38 cellular contexts compared by ENCODE assay signal in genomic region chr10:129904323-129904722, GRCh38. TPM values are rescaled to one million over a fixed set of nuclear protein-coding genes. Genes with fewer than 3 reads are reported as not detected.
"Had no signal": no experiment of that assay in that cellular context is flagged by ENCODE, and none has a peak within 500 bp of the region (broad histone marks: within the 10 kb centered on the region; RNA-seq: fewer than 3 reads in every experiment).

No MANE protein-coding gene starts in this region.

- H3K27me3 ChIP-seq: ascending aorta, body of pancreas, brain microvascular endothelial cell, breast epithelium had no signal

- DNase-seq: activated effector memory CD4-positive, alpha-beta T cell treated with anti-CD3 and anti-CD28 coated beads, Interleukin-2, amount 50 U/mL, for 16 hours; activated effector memory CD4-positive, alpha-beta T cell treated with Interleukin-2 at 50 U/mL for 16 hours; activated gamma-delta T cell; activated gamma-delta T cell treated with Interleukin-2 at 50 U/mL for 16 hours; activated naive CD4-positive, alpha-beta T cell; activated naive CD4-positive, alpha-beta T cell treated with anti-CD3 and anti-CD28 coated beads for 36 hours; activated naive CD4-positive, alpha-beta T cell treated with anti-CD3 and anti-CD28 coated beads, Interleukin-2, amount 10 ng/mL, durations not matched to agents 7 days and 5 days; activated naive CD4-positive, alpha-beta T cell treated with anti-CD3 and anti-CD28 coated beads, Interleukin-2, amount 50 U/mL, for 16 hours; activated naive CD4-positive, alpha-beta T cell treated with Interleukin-2 at 50 U/mL for 16 hours; activated naive CD8-positive, alpha-beta T cell treated with anti-CD3 and anti-CD28 coated beads for 36 hours; activated naive CD8-positive, alpha-beta T cell treated with anti-CD3 and anti-CD28 coated beads, Interleukin-2, amount 10 ng/mL, durations not matched to agents 7 days and 5 days; activated naive CD8-positive, alpha-beta T cell treated with anti-CD3 and anti-CD28 coated beads, Interleukin-2, amount 50 U/mL, for 24 hours; activated T-cell treated with anti-CD3 and anti-CD28 coated beads, Interleukin-2, amount 50 U/mL, for 24 hours; activated T-cell treated with anti-CD3 and anti-CD28 coated beads, Interleukin-2, amount 50 U/mL, for 4 hours; activated T-cell treated with anti-CD3 and anti-CD28 coated beads, Interleukin-2, amount 50 U/mL, for 48 hours; activated T-cell treated with anti-CD3 and anti-CD28 coated beads, Interleukin-2, amount 50 U/mL, for 72 hours; adrenal gland; amniotic stem cell; amygdala; anterior cingulate cortex; aorta; body of pancreas; brain microvascular endothelial cell; caudate nucleus; central memory CD4-positive, alpha-beta T cell; cerebellar nuclear complex had no signal

- H3K9me3 ChIP-seq: adrenal gland, ascending aorta, body of pancreas, breast epithelium had no signal

- H3K4me1 Mint-ChIP-seq: activated naive CD4-positive, alpha-beta T cell treated with anti-CD3 and anti-CD28 coated beads, Interleukin-2, amount 10 ng/mL, durations not matched to agents 7 days and 5 days; activated naive CD4-positive, alpha-beta T cell treated with anti-CD3 and anti-CD28 coated beads, Interleukin-2, amount 50 U/mL, for 24 hours; activated naive CD8-positive, alpha-beta T cell treated with anti-CD3 and anti-CD28 coated beads for 36 hours; activated naive CD8-positive, alpha-beta T cell treated with anti-CD3 and anti-CD28 coated beads, Interleukin-2, amount 10 ng/mL, durations not matched to agents 7 days and 5 days; activated naive CD8-positive, alpha-beta T cell treated with anti-CD3 and anti-CD28 coated beads, Interleukin-2, amount 50 U/mL, for 24 hours; activated T-helper 17 cell treated with anti-CD3 and anti-CD28 coated beads, Interleukin-2, amount 50 U/mL, for 72 hours; central memory CD8-positive, alpha-beta T cell had no signal

- H3K4me1 ChIP-seq: adrenal gland, ascending aorta, body of pancreas, breast epithelium had no signal

- H3K27ac Mint-ChIP-seq: activated naive CD4-positive, alpha-beta T cell treated with anti-CD3 and anti-CD28 coated beads for 36 hours; activated naive CD4-positive, alpha-beta T cell treated with anti-CD3 and anti-CD28 coated beads, Interleukin-2, amount 10 ng/mL, durations not matched to agents 7 days and 5 days; activated naive CD4-positive, alpha-beta T cell treated with anti-CD3 and anti-CD28 coated beads, Interleukin-2, amount 50 U/mL, for 24 hours; activated naive CD4-positive, alpha-beta T cell treated with anti-CD3 and anti-CD28 coated beads, Interleukin-2, amount 50 U/mL, for 72 hours; activated naive CD8-positive, alpha-beta T cell; activated naive CD8-positive, alpha-beta T cell treated with anti-CD3 and anti-CD28 coated beads for 36 hours; activated naive CD8-positive, alpha-beta T cell treated with anti-CD3 and anti-CD28 coated beads, Interleukin-2, amount 10 ng/mL, durations not matched to agents 7 days and 5 days; activated naive CD8-positive, alpha-beta T cell treated with anti-CD3 and anti-CD28 coated beads, Interleukin-2, amount 50 U/mL, for 24 hours; activated T-cell treated with anti-CD3 and anti-CD28 coated beads, Interleukin-2, amount 50 U/mL, for 24 hours; activated T-cell treated with anti-CD3 and anti-CD28 coated beads, Interleukin-2, amount 50 U/mL, for 72 hours; activated T-helper 1 cell treated with anti-CD3 and anti-CD28 coated beads, Interleukin-12 subunit alpha, Interleukin-12 subunit beta, Interleukin-2, Interleukin-4 antibody, amounts not matched to agents 30 ng/mL and 10 ng/mL and 1 ng/mL, durations not matched to agents 14 hours and 24 hours and 36 hours; activated T-helper 17 cell treated with anti-CD3 and anti-CD28 coated beads, Interleukin-2, amount 50 U/mL, for 72 hours; activated T-helper 2 cell treated with anti-CD3 and anti-CD28 coated beads, Interferon-gamma antibody, Interleukin-2, Interleukin-4, amounts not matched to agents 10 μg/mL and 5 μg/mL and 100 μg/mL, durations not matched to agents 14 hours and 24 hours and 36 hours; brain had no signal

- H3K27ac ChIP-seq: adrenal gland, ascending aorta, body of pancreas, brain microvascular endothelial cell, breast epithelium, cardiac muscle cell had no signal

- H3K27me3 Mint-ChIP-seq: activated naive CD4-positive, alpha-beta T cell treated with anti-CD3 and anti-CD28 coated beads, Interleukin-2, amount 10 ng/mL, durations not matched to agents 7 days and 5 days had no signal

- H3K36me3 Mint-ChIP-seq: activated naive CD4-positive, alpha-beta T cell treated with anti-CD3 and anti-CD28 coated beads, Interleukin-2, amount 10 ng/mL, durations not matched to agents 7 days and 5 days; activated naive CD4-positive, alpha-beta T cell treated with anti-CD3 and anti-CD28 coated beads, Interleukin-2, amount 50 U/mL, for 24 hours; activated naive CD4-positive, alpha-beta T cell treated with anti-CD3 and anti-CD28 coated beads, Interleukin-2, amount 50 U/mL, for 72 hours; activated naive CD8-positive, alpha-beta T cell; activated naive CD8-positive, alpha-beta T cell treated with anti-CD3 and anti-CD28 coated beads for 36 hours; activated naive CD8-positive, alpha-beta T cell treated with anti-CD3 and anti-CD28 coated beads, Interleukin-2, amount 10 ng/mL, durations not matched to agents 7 days and 5 days had no signal

- H3K4me3 ChIP-seq: adrenal gland, ascending aorta, body of pancreas, breast epithelium, cardiac muscle cell had no signal

- H3K4me3 Mint-ChIP-seq: activated naive CD4-positive, alpha-beta T cell treated with anti-CD3 and anti-CD28 coated beads for 36 hours; activated naive CD4-positive, alpha-beta T cell treated with anti-CD3 and anti-CD28 coated beads, Interleukin-2, amount 10 ng/mL, durations not matched to agents 7 days and 5 days; activated naive CD4-positive, alpha-beta T cell treated with anti-CD3 and anti-CD28 coated beads, Interleukin-2, amount 50 U/mL, for 24 hours; activated naive CD8-positive, alpha-beta T cell; activated naive CD8-positive, alpha-beta T cell treated with anti-CD3 and anti-CD28 coated beads for 36 hours; activated naive CD8-positive, alpha-beta T cell treated with anti-CD3 and anti-CD28 coated beads, Interleukin-2, amount 10 ng/mL, durations not matched to agents 7 days and 5 days; activated naive CD8-positive, alpha-beta T cell treated with anti-CD3 and anti-CD28 coated beads, Interleukin-2, amount 50 U/mL, for 24 hours; activated T-cell treated with anti-CD3 and anti-CD28 coated beads, Interleukin-2, amount 50 U/mL, for 24 hours; activated T-cell treated with anti-CD3 and anti-CD28 coated beads, Interleukin-2, amount 50 U/mL, for 4 hours; activated T-cell treated with anti-CD3 and anti-CD28 coated beads, Interleukin-2, amount 50 U/mL, for 72 hours; activated T-helper 1 cell treated with anti-CD3 and anti-CD28 coated beads, Interleukin-12 subunit alpha, Interleukin-12 subunit beta, Interleukin-2, Interleukin-4 antibody, amounts not matched to agents 30 ng/mL and 10 ng/mL and 1 ng/mL, durations not matched to agents 14 hours and 24 hours and 36 hours; activated T-helper 17 cell treated with anti-CD3 and anti-CD28 coated beads, Interleukin-2, amount 50 U/mL, for 72 hours; brain; central memory CD8-positive, alpha-beta T cell had no signal

- ATAC-seq: activated naive CD4-positive, alpha-beta T cell treated with anti-CD3 and anti-CD28 coated beads, Interleukin-2, amount 50 U/mL, for 72 hours; activated naive CD8-positive, alpha-beta T cell treated with anti-CD3 and anti-CD28 coated beads, Interleukin-2, amount 50 U/mL, for 24 hours; activated T-cell treated with anti-CD3 and anti-CD28 coated beads, Interleukin-2, amount 50 U/mL, for 4 hours; activated T-cell treated with anti-CD3 and anti-CD28 coated beads, Interleukin-2, amount 50 U/mL, for 72 hours; activated T-helper 17 cell treated with anti-CD3 and anti-CD28 coated beads, Interleukin-2, amount 50 U/mL, for 72 hours; body of pancreas had no signal

- H3K9me3 Mint-ChIP-seq: activated naive CD4-positive, alpha-beta T cell treated with anti-CD3 and anti-CD28 coated beads for 36 hours; activated naive CD4-positive, alpha-beta T cell treated with anti-CD3 and anti-CD28 coated beads, Interleukin-2, amount 10 ng/mL, durations not matched to agents 7 days and 5 days; activated naive CD4-positive, alpha-beta T cell treated with anti-CD3 and anti-CD28 coated beads, Interleukin-2, amount 50 U/mL, for 24 hours; activated naive CD4-positive, alpha-beta T cell treated with anti-CD3 and anti-CD28 coated beads, Interleukin-2, amount 50 U/mL, for 72 hours; activated naive CD8-positive, alpha-beta T cell treated with anti-CD3 and anti-CD28 coated beads for 36 hours; activated naive CD8-positive, alpha-beta T cell treated with anti-CD3 and anti-CD28 coated beads, Interleukin-2, amount 10 ng/mL, durations not matched to agents 7 days and 5 days; activated naive CD8-positive, alpha-beta T cell treated with anti-CD3 and anti-CD28 coated beads, Interleukin-2, amount 50 U/mL, for 24 hours; activated T-cell treated with anti-CD3 and anti-CD28 coated beads, Interleukin-2, amount 50 U/mL, for 24 hours; activated T-cell treated with anti-CD3 and anti-CD28 coated beads, Interleukin-2, amount 50 U/mL, for 4 hours; activated T-cell treated with anti-CD3 and anti-CD28 coated beads, Interleukin-2, amount 50 U/mL, for 72 hours; activated T-helper 1 cell treated with anti-CD3 and anti-CD28 coated beads, Interleukin-12 subunit alpha, Interleukin-12 subunit beta, Interleukin-2, Interleukin-4 antibody, amounts not matched to agents 30 ng/mL and 10 ng/mL and 1 ng/mL, durations not matched to agents 14 hours and 24 hours and 36 hours; activated T-helper 17 cell treated with anti-CD3 and anti-CD28 coated beads, Interleukin-2, amount 50 U/mL, for 72 hours; activated T-helper 2 cell treated with anti-CD3 and anti-CD28 coated beads, Interferon-gamma antibody, Interleukin-2, Interleukin-4, amounts not matched to agents 10 μg/mL and 5 μg/mL and 100 μg/mL, durations not matched to agents 14 hours and 24 hours and 36 hours; central memory CD8-positive, alpha-beta T cell had no signal

- H3K36me3 ChIP-seq: adrenal gland, ascending aorta, brain microvascular endothelial cell, breast epithelium, cardiac muscle cell had no signal

RNA-seq across cellular contexts. Expression of gene EBF3, which starts 59.8 kb away (rescaled TPM):
- total RNA-seq: activated naive CD4-positive, alpha-beta T cell treated with anti-CD3 and anti-CD28 coated beads for 36 hours; activated naive CD4-positive, alpha-beta T cell treated with anti-CD3 and anti-CD28 coated beads, Interleukin-2, amount 50 U/mL, for 72 hours; activated naive CD8-positive, alpha-beta T cell treated with anti-CD3 and anti-CD28 coated beads for 36 hours; activated naive CD8-positive, alpha-beta T cell treated with anti-CD3 and anti-CD28 coated beads, Interleukin-2, amount 10 ng/mL, durations not matched to agents 7 days and 5 days; activated T-cell treated with anti-CD3 and anti-CD28 coated beads, Interleukin-2, amount 50 U/mL, for 4 hours; activated T-cell treated with anti-CD3 and anti-CD28 coated beads, Interleukin-2, amount 50 U/mL, for 72 hours; activated T-helper 1 cell treated with anti-CD3 and anti-CD28 coated beads, Interleukin-12 subunit alpha, Interleukin-12 subunit beta, Interleukin-2, Interleukin-4 antibody, amounts not matched to agents 30 ng/mL and 10 ng/mL and 1 ng/mL, durations not matched to agents 14 hours and 24 hours and 36 hours; activated T-helper 17 cell treated with anti-CD3 and anti-CD28 coated beads, Interleukin-2, amount 50 U/mL, for 72 hours; activated T-helper 2 cell treated with anti-CD3 and anti-CD28 coated beads, Interferon-gamma antibody, Interleukin-2, Interleukin-4, amounts not matched to agents 10 μg/mL and 5 μg/mL and 100 μg/mL, durations not matched to agents 14 hours and 24 hours and 36 hours; chondrocyte had no signal
